In the genomic region with DNA sequence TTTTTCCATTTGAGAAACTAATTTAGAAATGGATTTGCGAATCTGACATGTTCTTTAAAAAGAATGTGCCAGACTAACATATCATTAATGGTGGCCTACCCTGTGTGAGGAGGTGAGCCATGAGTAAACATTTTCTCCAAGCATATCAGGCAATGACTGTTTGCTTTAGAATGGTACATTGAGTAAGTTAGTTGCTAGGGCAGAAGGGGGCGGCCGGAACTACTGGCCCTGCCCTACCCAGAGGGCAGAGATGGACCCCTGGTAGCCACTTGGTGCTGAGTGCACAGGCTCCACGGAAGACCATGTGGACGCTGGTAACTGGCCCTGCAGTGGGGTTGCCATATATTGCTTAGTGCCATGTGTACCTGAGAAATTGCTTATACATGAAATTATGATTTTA, we compare ENCODE assay signal across 19 cellular contexts. TPM values are rescaled to one million over a fixed set of nuclear protein-coding genes. Genes with fewer than 3 reads are reported as not detected.
A peak's percentile ranks its signal among the peaks of the same experiment; 100 is the strongest.
DNase-seq lines count a peak whose midpoint lies in the region; ATAC-seq, FAIRE-seq and TF ChIP-seq lines count a peak whose summit lies in the region.
"Had no signal": no experiment of that assay in that cellular context is flagged by ENCODE, and none has a peak within 500 bp of the region (broad histone marks: within the 10 kb centered on the region; RNA-seq: fewer than 3 reads in every experiment).

No MANE protein-coding gene starts in this region.

- TF ChIP-seq CTCF in gastrocnemius medialis (IDR thresholded peaks at IDR 0.05 in 4 of 5, conservative IDR thresholded peaks at IDR 0.05 in 1 of 5) (no peak), GM20000 (IDR thresholded peaks at IDR 0.05; ENCODE audit: extremely low read depth, missing control alignments) (no peak)

- POLR2A ChIA-PET in CD4-positive, alpha-beta memory T cell (lab: Charles Lee; ENCODE audit: partially characterized antibody) = no interaction called here

- DNase-seq in NCI-H1092 treated with DMSO at 0.1 percent for 48 hours (lab: John Stamatoyannopoulos, UW) = peak; percentile 2
- DNase-seq in NCI-H1092 (lab: John Stamatoyannopoulos, UW) = no peak
- DNase-seq in RPMI7951 (ENCODE audit: low read depth) = peak; percentile 16
- no peak for DNase-seq in gastrocnemius medialis
- no peak for DNase-seq in H4 (ENCODE audit: low spot score)
- no peak for DNase-seq in CD4-positive, alpha-beta memory T cell
- DNase-seq in GM20000 (ENCODE audit: low spot score) = no peak
- DNase-seq: activated CD4-positive, alpha-beta T cell treated with anti-CD3 and anti-CD28 coated beads, Interleukin-2, amount 50 U/mL, for 48 hours; activated T-cell treated with anti-CD3 and anti-CD28 coated beads, Interleukin-2, amount 50 U/mL, for 72 hours; effector memory CD8-positive, alpha-beta T cell; kidney; NCI-H187 treated with DMSO at 0.1 percent for 48 hours; NCI-H774; Peyer's patch had no signal

- intact Hi-C loops in gastrocnemius medialis (cut with DNase I; ENCODE audit: low total_unique reads) = no loop called here
- intact Hi-C loops in CD4-positive, alpha-beta memory T cell (cut with micrococcal nuclease) = loop anchor here (5.0 kb wide), 1 partner anchor 35 kb away; no protein-coding TSS in a partner anchor

- H3K27me3 ChIP-seq in gastrocnemius medialis = no peaks in the 10 kb centered on the region
- no peaks in the 10 kb centered on the region for H3K27me3 ChIP-seq in CD4-positive, alpha-beta memory T cell (ENCODE audit: insufficient read depth, low read length)
- H3K27me3 ChIP-seq: Peyer's patch, upper lobe of left lung had no signal

- no peaks in the 10 kb centered on the region for H3K9me3 ChIP-seq in gastrocnemius medialis
- no peaks in the 10 kb centered on the region for H3K9me3 ChIP-seq in CD4-positive, alpha-beta memory T cell (ENCODE audit: control insufficient read depth in 1 of 2, low read length in 2 of 2)
- H3K9me3 ChIP-seq: Peyer's patch, upper lobe of left lung had no signal

- peaks cover 15 to 36% (median 25%) of the 10 kb centered on the region in 4 donors for H3K4me1 Mint-ChIP-seq in CD4-positive, alpha-beta memory T cell

- peaks cover 79 to 83% of the 10 kb centered on the region in 2 donors for H3K4me1 ChIP-seq in gastrocnemius medialis
- H3K4me1 ChIP-seq in CD4-positive, alpha-beta memory T cell (ENCODE audit: insufficient read depth, low read length) = peaks cover 16% of the 10 kb centered on the region

- FAIRE-seq in islet of Langerhans (lab: Jason Lieb, UNC) = peak; percentile 21
- FAIRE-seq: kidney had no signal

- H3K4me3 ChIP-seq in gastrocnemius medialis = no peak overlapping the region
- H3K4me3 ChIP-seq in CD4-positive, alpha-beta memory T cell (ENCODE audit: low read length in 2 of 2) = no peak overlapping the region
- H3K4me3 ChIP-seq: Peyer's patch, smooth muscle cell, upper lobe of left lung had no signal

- H3K27ac Mint-ChIP-seq in CD4-positive, alpha-beta memory T cell = no peak overlapping the region

- in situ Hi-C loops in gastrocnemius medialis (cut with MboI; ENCODE audit: low sequenced_read_pairs in 4 of 4) = no loop called here

- H3K36me3 Mint-ChIP-seq in CD4-positive, alpha-beta memory T cell = no peaks in the 10 kb centered on the region

- H3K27me3 Mint-ChIP-seq in CD4-positive, alpha-beta memory T cell = no peaks in the 10 kb centered on the region
- H3K27me3 Mint-ChIP-seq: effector memory CD8-positive, alpha-beta T cell had no signal

- no peaks in the 10 kb centered on the region for H3K9me3 Mint-ChIP-seq in CD4-positive, alpha-beta memory T cell
- H3K9me3 Mint-ChIP-seq: activated T-cell treated with anti-CD3 and anti-CD28 coated beads, Interleukin-2, amount 50 U/mL, for 72 hours; CD14-positive monocyte; effector memory CD8-positive, alpha-beta T cell had no signal

- peak overlapping the region in 1 of 8 donors; percentile 36 for H3K4me3 Mint-ChIP-seq in CD4-positive, alpha-beta memory T cell

- no peak for TF ChIP-seq POLR2A in gastrocnemius medialis (IDR thresholded peaks at IDR 0.05)

- no peaks in the 10 kb centered on the region for H3K36me3 ChIP-seq in gastrocnemius medialis
- no peaks in the 10 kb centered on the region for H3K36me3 ChIP-seq in CD4-positive, alpha-beta memory T cell (ENCODE audit: insufficient read depth, low read length)
- H3K36me3 ChIP-seq: Peyer's patch, upper lobe of left lung had no signal

- peak overlapping the region; percentile 3 to 74 (median 56) for H3K27ac ChIP-seq in gastrocnemius medialis
- no peak overlapping the region for H3K27ac ChIP-seq in CD4-positive, alpha-beta memory T cell (ENCODE audit: low read depth, low read length)
- H3K27ac ChIP-seq: 22Rv1 had no signal

- CTCF ChIA-PET in CD4-positive, alpha-beta memory T cell (lab: Charles Lee; ENCODE audit: partially characterized antibody) = no interaction called here

- no peak for ATAC-seq in gastrocnemius medialis

RNA-seq across cellular contexts. Expression of a gene that starts 8.6 kb away (rescaled TPM):
- total RNA-seq in RPMI7951 (2014; rRNA removed; shearing (Covaris generic)) = 6.2 and 10.0 TPM in 2 replicates
- 10 to 100 TPM in 3 of 4 donors, 1 to 10 TPM in 1; 9.9 to 32.8 (median 22.2) TPM for total RNA-seq in gastrocnemius medialis
- total RNA-seq in H4 (2014; rRNA removed; shearing (Covaris generic)) = 5.2 and 5.7 TPM in 2 replicates
- total RNA-seq in CD4-positive, alpha-beta memory T cell = 1 to 10 TPM; 8.1 to 9.4 TPM
- polyA plus RNA-seq in CD4-positive, alpha-beta memory T cell = 1 to 10 TPM; 2.4 to 4.7 TPM

RNA-seq across cellular contexts. Expression of a gene that starts 54.2 kb away (rescaled TPM):
- total RNA-seq in RPMI7951 (2014; rRNA removed; shearing (Covaris generic)) = 38.8 and 51.1 TPM in 2 replicates
- total RNA-seq in gastrocnemius medialis = 10 to 100 TPM; 30.1 to 81.8 (median 40.6) TPM
- 39.7 and 41.6 TPM in 2 replicates for total RNA-seq in H4 (2014; rRNA removed; shearing (Covaris generic))
- total RNA-seq in CD4-positive, alpha-beta memory T cell = 10 to 100 TPM; 30.2 to 32.0 TPM
- 10 to 100 TPM; 49.4 to 54.8 TPM for polyA plus RNA-seq in CD4-positive, alpha-beta memory T cell

Comparison
In these comparisons a context has a peak if more than half of its experiments do, and no peak if none do; other contexts are left out.
1. DNase-seq: peak in NCI-H1092 treated with DMSO at 0.1 percent for 48 hours (single experiment) and RPMI7951 (single experiment); none in NCI-H1092 (single experiment), gastrocnemius medialis (0 of 2), H4 (single experiment), CD4-positive, alpha-beta memory T cell (0 of 5) and GM20000 (single experiment).